In genomic region chr5:17316973-17317459, GRCh38 we compare ENCODE assay signal across 9 cellular contexts.
DNase-seq lines count a peak whose midpoint lies in the region; ATAC-seq and TF ChIP-seq lines count a peak whose summit lies in the region.
"Had no signal": no experiment of that assay in that cellular context is flagged by ENCODE, and none has a peak within 500 bp of the region (broad histone marks: within the 10 kb centered on the region; RNA-seq: fewer than 3 reads in every experiment).

No MANE protein-coding gene starts in this region.

- H3K9me3 Mint-ChIP-seq in IgD-negative memory B cell: peaks cover 1 to 4% (median 3%) of the 10 kb centered on the region in 3 donors
- H3K9me3 Mint-ChIP-seq: dendritic cell treated with granulocyte-macrophage colony-stimulating factor and Interleukin-4, amounts not matched to agents 40 ng/mL and 50 ng/mL, for 4 days had no signal

- H3K4me3 ChIP-seq in SJCRH30: no peak overlapping the region

- ATAC-seq in GM21529 (IDR thresholded peaks at IDR 0.05; ENCODE audit: unreplicated experiment): peak; percentile 74

- no peaks in the 10 kb centered on the region for H3K36me3 Mint-ChIP-seq in IgD-negative memory B cell

- POLR2A ChIA-PET in HEK293T (lab: Yijun Ruan, JAX): interaction anchor here (0.6 to 1.1 kb wide), 2 partner anchors 11 to 81 kb away, joined by 3 to 4 read pairs; no protein-coding TSS in a partner anchor

- DNase-seq in Daoy (ENCODE audit: low read depth) (peak; percentile 16), epithelial cell of prostate (ENCODE audit: low read depth, low spot score) (no peak), SJCRH30 (no peak), Ammon's horn (ENCODE audit: low spot score) (no peak), SK-N-DZ (ENCODE audit: low spot score) (no peak), HEK293T (ENCODE audit: extremely low spot score) (no peak)

- no peaks in the 10 kb centered on the region for H3K4me1 ChIP-seq in SJCRH30

- peaks cover 43 to 48% (median 45%) of the 10 kb centered on the region in 3 donors for H3K4me1 Mint-ChIP-seq in IgD-negative memory B cell

- CTCF ChIA-PET in HEK293T (lab: Yijun Ruan, JAX): no interaction called here

- peak overlapping the region; percentile 35 to 93 (median 75) for H3K4me3 Mint-ChIP-seq in IgD-negative memory B cell
- H3K4me3 Mint-ChIP-seq: dendritic cell treated with granulocyte-macrophage colony-stimulating factor and Interleukin-4, amounts not matched to agents 40 ng/mL and 50 ng/mL, for 4 days had no signal

- peak overlapping the region; percentile 44 for H3K27ac ChIP-seq in epithelial cell of prostate
- H3K27ac ChIP-seq in SJCRH30: no peak overlapping the region

- peaks cover 3% of the 10 kb centered on the region for H3K27me3 Mint-ChIP-seq in IgD-negative memory B cell

- no peaks in the 10 kb centered on the region for H3K27me3 ChIP-seq in SJCRH30

- no peaks in the 10 kb centered on the region for H3K9me3 ChIP-seq in SJCRH30 (replicated peaks)

- peak overlapping the region; percentile 17 to 89 (median 51) for H3K27ac Mint-ChIP-seq in IgD-negative memory B cell
- H3K27ac Mint-ChIP-seq: dendritic cell treated with granulocyte-macrophage colony-stimulating factor and Interleukin-4, amounts not matched to agents 40 ng/mL and 50 ng/mL, for 4 days had no signal

- no peaks in the 10 kb centered on the region for H3K36me3 ChIP-seq in SJCRH30

TF ChIP-seq in HEK293T, 16 proteins besides CTCF, POLR2A, EP300 and RAD21:
- TF ChIP-seq ZNF384 (IDR thresholded peaks at IDR 0.05): no peak
- no peak for TF ChIP-seq FOXK2 (IDR thresholded peaks at IDR 0.05)
- no peak for TF ChIP-seq TARDBP (IDR thresholded peaks at IDR 0.05)
- no peak for TF ChIP-seq HDGF (IDR thresholded peaks at IDR 0.05; ENCODE audit: borderline replicate concordance)
- no peak for TF ChIP-seq PKNOX1 (IDR thresholded peaks at IDR 0.05)
- TF ChIP-seq L3MBTL2 (conservative IDR thresholded peaks at IDR 0.05): no peak
- no peak for TF ChIP-seq SP1 (IDR thresholded peaks at IDR 0.05)
- TF ChIP-seq BHLHE40 (IDR thresholded peaks at IDR 0.05; ENCODE audit: borderline replicate concordance): no peak
- TF ChIP-seq FOXA1 (IDR thresholded peaks at IDR 0.05): no peak
- TF ChIP-seq ARNT (IDR thresholded peaks at IDR 0.05): no peak
- TF ChIP-seq NFRKB (IDR thresholded peaks at IDR 0.05): no peak
- no peak for TF ChIP-seq ELF4 (IDR thresholded peaks at IDR 0.05)
- no peak for TF ChIP-seq CTBP1 (IDR thresholded peaks at IDR 0.05; ENCODE audit: borderline replicate concordance)
- no peak for TF ChIP-seq FOXM1 (IDR thresholded peaks at IDR 0.05; ENCODE audit: borderline replicate concordance)
- no peak for TF ChIP-seq SUZ12 (IDR thresholded peaks at IDR 0.05)
- TF ChIP-seq LEF1 (IDR thresholded peaks at IDR 0.05; ENCODE audit: borderline replicate concordance): no peak
